ENCODE assay signal across 8 cellular contexts in genomic region chr6:156781882-156782631, GRCh38. TPM values are rescaled to one million over a fixed set of nuclear protein-coding genes. Genes with fewer than 3 reads are reported as not detected.
DNase-seq lines count a peak whose midpoint lies in the region; ATAC-seq and TF ChIP-seq lines count a peak whose summit lies in the region.

No MANE protein-coding gene starts in this region.

- H3F3A ChIP-seq in MM.1S (ENCODE audit: insufficient read depth, low read length) = peaks cover 2% of the 10 kb centered on the region; the same call in 1 of the 2 replicates

- peaks cover 62 to 64% (median 62%) of the 10 kb centered on the region in 3 donors for H3K4me1 Mint-ChIP-seq in CD8-positive, alpha-beta memory T cell
- H3K4me1 Mint-ChIP-seq in neural crest cell = peaks cover 48% of the 10 kb centered on the region

- H4K20me1 ChIP-seq in MM.1S (ENCODE audit: insufficient read depth, low read length) = no peaks in the 10 kb centered on the region

- no peaks in the 10 kb centered on the region for H3K9me2 ChIP-seq in MM.1S (replicated peaks; ENCODE audit: insufficient read depth, low read length)

- H2AFZ ChIP-seq in MM.1S (ENCODE audit: low read length) = no peak overlapping the region

- CTCF ChIA-PET in CD8-positive, alpha-beta memory T cell (lab: Charles Lee) = no interaction called here

- H3K4me3 Mint-ChIP-seq in CD8-positive, alpha-beta memory T cell = peak overlapping the region; percentile 88 to 95 (median 90)
- peak overlapping the region; percentile 91 for H3K4me3 Mint-ChIP-seq in neural crest cell

- no peaks in the 10 kb centered on the region for H3K9me3 ChIP-seq in CD8-positive, alpha-beta memory T cell (ENCODE audit: low read length)
- no peaks in the 10 kb centered on the region for H3K9me3 ChIP-seq in MM.1S (replicated peaks; ENCODE audit: insufficient read depth, low read length)

- peak in 2 of 5 donors; percentile 2 to 23 for DNase-seq in CD8-positive, alpha-beta memory T cell
- DNase-seq in MM.1S (no peak), choroid plexus epithelial cell (ENCODE audit: low read depth) (no peak), neural crest cell (ENCODE audit: low read depth, low spot score) (no peak), dedifferentiated amniotic fluid mesenchymal stem cell (ENCODE audit: extremely low spot score) (no peak)

- H3K27me3 ChIP-seq in CD8-positive, alpha-beta memory T cell (ENCODE audit: insufficient read depth, low read length, poor library complexity, severe bottlenecking) = no peaks in the 10 kb centered on the region
- no peaks in the 10 kb centered on the region for H3K27me3 ChIP-seq in MM.1S (replicated peaks; ENCODE audit: insufficient read depth, low read length)

- peak overlapping the region; percentile 83 for H3K4me3 ChIP-seq in CD8-positive, alpha-beta memory T cell (ENCODE audit: low read length)
- peak overlapping the region; percentile 79 for H3K4me3 ChIP-seq in MM.1S (ENCODE audit: low read length)
- peak overlapping the region; percentile 76 for H3K4me3 ChIP-seq in choroid plexus epithelial cell (ENCODE audit: low read depth, low read length)

- H3K36me3 ChIP-seq in CD8-positive, alpha-beta memory T cell (ENCODE audit: insufficient read depth, low read length) = no peaks in the 10 kb centered on the region
- H3K36me3 ChIP-seq in MM.1S (replicated peaks; ENCODE audit: insufficient read depth, low read length) = no peaks in the 10 kb centered on the region

- peak overlapping the region; percentile 90 to 99 (median 94) for H3K27ac Mint-ChIP-seq in CD8-positive, alpha-beta memory T cell
- H3K27ac Mint-ChIP-seq in neural crest cell (ENCODE audit: unreplicated experiment) = no peak overlapping the region

- TF ChIP-seq CTCF in MM.1S (IDR thresholded peaks at IDR 0.05; ENCODE audit: low read length) (no peak), choroid plexus epithelial cell (conservative IDR thresholded peaks at IDR 0.05; ENCODE audit: low read depth, low read length) (no peak), neural crest cell (conservative IDR thresholded peaks at IDR 0.05) (no peak)

- H3K4me1 ChIP-seq in CD8-positive, alpha-beta memory T cell (ENCODE audit: insufficient read depth, low read length) = peaks cover 41% of the 10 kb centered on the region
- no peaks in the 10 kb centered on the region for H3K4me1 ChIP-seq in MM.1S (ENCODE audit: low read length)

- H3K9ac ChIP-seq in MM.1S (ENCODE audit: low read length) = peak overlapping the region; percentile 46; the same call in 1 of the 2 replicates

- no peaks in the 10 kb centered on the region for H3K9me3 Mint-ChIP-seq in CD8-positive, alpha-beta memory T cell
- no peaks in the 10 kb centered on the region for H3K9me3 Mint-ChIP-seq in neural crest cell

- POLR2A ChIA-PET in CD8-positive, alpha-beta memory T cell (lab: Charles Lee) = interaction anchor here (0.6 kb wide), 1 partner anchor 95 kb away, joined by 3 read pairs; no protein-coding TSS in a partner anchor

- no peaks in the 10 kb centered on the region for H3K27me3 Mint-ChIP-seq in CD8-positive, alpha-beta memory T cell
- peaks cover 5% of the 10 kb centered on the region for H3K27me3 Mint-ChIP-seq in neural crest cell (ENCODE audit: low read depth)

- H3K27ac ChIP-seq in CD8-positive, alpha-beta memory T cell (ENCODE audit: low read depth, low read length) = peak overlapping the region; percentile 60
- H3K27ac ChIP-seq in MM.1S (ENCODE audit: low read length) = peak overlapping the region; percentile 69; the same call in 1 of the 2 replicates

- peak overlapping the region; percentile 81 for H3K4me2 ChIP-seq in MM.1S (ENCODE audit: low read depth, low read length)

- peaks cover 75% of the 10 kb centered on the region for H3K79me2 ChIP-seq in MM.1S (ENCODE audit: low read length)

- H3K36me3 Mint-ChIP-seq in CD8-positive, alpha-beta memory T cell = peaks cover 0 to 26% (median 12%) of the 10 kb centered on the region in 3 donors
- H3K36me3 Mint-ChIP-seq in neural crest cell (ENCODE audit: low read depth) = peaks cover 5% of the 10 kb centered on the region

- no peak for ATAC-seq in HG02852 (IDR thresholded peaks at IDR 0.05; ENCODE audit: unreplicated experiment)
- ATAC-seq in GM18867 (IDR thresholded peaks at IDR 0.05; ENCODE audit: unreplicated experiment) = no peak
- no peak for ATAC-seq in HG03025 (IDR thresholded peaks at IDR 0.05; ENCODE audit: low FRiP score, unreplicated experiment)

RNA-seq across cellular contexts. Expression of gene ARID1B, which starts 4.9 kb away (rescaled TPM):
- total RNA-seq in CD8-positive, alpha-beta memory T cell = 10 to 100 TPM; 53.0 to 57.9 TPM
- polyA plus RNA-seq in CD8-positive, alpha-beta memory T cell = 19.1 TPM
- total RNA-seq in neural crest cell = 101 and 102 TPM in 2 replicates
